Comparison of ENCODE assay signal across 24 cellular contexts in genomic region chr3:129040579-129041300, GRCh38. TPM values are rescaled to one million over a fixed set of nuclear protein-coding genes. Genes with fewer than 3 reads are reported as not detected.
"Had no signal": no experiment of that assay in that cellular context is flagged by ENCODE, and none has a peak within 500 bp of the region (broad histone marks: within the 10 kb centered on the region; RNA-seq: fewer than 3 reads in every experiment).

No MANE protein-coding gene starts in this region.

- H3K9me3 Mint-ChIP-seq: activated CD4-positive, alpha-beta memory T cell treated with anti-CD3 and anti-CD28 coated beads for 36 hours; activated naive CD4-positive, alpha-beta T cell treated with anti-CD3 and anti-CD28 coated beads for 36 hours; T-helper 2 cell treated with Interferon-gamma antibody and Interleukin-4, amounts not matched to agents 5 μg/mL and 100 μg/mL, for 36 hours had no signal

- H3K4me3 Mint-ChIP-seq: activated CD4-positive, alpha-beta memory T cell treated with anti-CD3 and anti-CD28 coated beads for 36 hours; activated CD4-positive, alpha-beta T cell treated with anti-CD3 and anti-CD28 coated beads for 36 hours; activated naive CD4-positive, alpha-beta T cell treated with anti-CD3 and anti-CD28 coated beads for 36 hours; naive B cell; T-helper 2 cell treated with Interferon-gamma antibody and Interleukin-4, amounts not matched to agents 5 μg/mL and 100 μg/mL, for 36 hours had no signal

- H3K36me3 Mint-ChIP-seq: activated CD4-positive, alpha-beta memory T cell treated with anti-CD3 and anti-CD28 coated beads for 36 hours had no signal

- ATAC-seq: activated CD4-positive, alpha-beta T cell treated with anti-CD3 and anti-CD28 coated beads for 36 hours; body of pancreas had no signal

- H3K36me3 ChIP-seq: left lung, neutrophil, thyroid gland had no signal

- FAIRE-seq: kidney, TTC549 had no signal

- H3K9me3 ChIP-seq: body of pancreas, left lung, neutrophil, thyroid gland had no signal

- H3K27ac ChIP-seq: body of pancreas, left lung, neutrophil, thyroid gland had no signal

- H3K27me3 ChIP-seq: body of pancreas, thyroid gland had no signal

- DNase-seq: activated CD4-positive, alpha-beta memory T cell treated with anti-CD3 and anti-CD28 coated beads for 36 hours; activated CD4-positive, alpha-beta T cell treated with anti-CD3 and anti-CD28 coated beads for 36 hours; activated naive CD4-positive, alpha-beta T cell treated with anti-CD3 and anti-CD28 coated beads for 36 hours; body of pancreas; caudate nucleus; erythroblast; foreskin melanocyte; glutamatergic neuron; hippocampal formation; kidney; left lung; naive B cell; retina; stimulated activated CD4-positive, alpha-beta T cell treated with anti-CD3 and anti-CD28 coated beads, Interleukin-12 subunit alpha, Interleukin-12 subunit beta, amount 100 ng/mL, for 4 hours; stimulated activated CD4-positive, alpha-beta T cell treated with anti-CD3 and anti-CD28 coated beads, Interleukin-1b, Interleukin-23, amount 100 ng/mL, for 48 hours; stimulated activated CD8-positive, alpha-beta memory T cell treated with anti-CD3 and anti-CD28 coated beads, Interleukin-4, amount 100 ng/mL, for 48 hours; stimulated activated naive CD4-positive, alpha-beta T cell treated with Interleukin-2 at 50 U/mL for 16 hours; thyroid gland had no signal

- H3K27ac Mint-ChIP-seq: activated CD4-positive, alpha-beta memory T cell treated with anti-CD3 and anti-CD28 coated beads for 36 hours; activated CD4-positive, alpha-beta T cell treated with anti-CD3 and anti-CD28 coated beads for 36 hours; activated naive CD4-positive, alpha-beta T cell treated with anti-CD3 and anti-CD28 coated beads for 36 hours; naive B cell; T-helper 2 cell treated with Interferon-gamma antibody and Interleukin-4, amounts not matched to agents 5 μg/mL and 100 μg/mL, for 36 hours had no signal

- H3K4me3 ChIP-seq: body of pancreas, left lung, thyroid gland had no signal

RNA-seq across cellular contexts. Expression of gene GP9, which starts 19.8 kb away (rescaled TPM):
- total RNA-seq: activated CD4-positive, alpha-beta memory T cell treated with anti-CD3 and anti-CD28 coated beads for 36 hours; activated CD4-positive, alpha-beta T cell treated with anti-CD3 and anti-CD28 coated beads for 36 hours; activated naive CD4-positive, alpha-beta T cell treated with anti-CD3 and anti-CD28 coated beads for 36 hours; body of pancreas; dermis microvascular lymphatic vessel endothelial cell; kidney; subcutaneous adipose tissue; thyroid gland; ureter had no signal

RNA-seq across cellular contexts. Expression of gene CFAP92, which starts 46.9 kb away (rescaled TPM):
- total RNA-seq: body of pancreas had no signal
